24 cellular contexts compared by ENCODE assay signal in the genomic region with DNA sequence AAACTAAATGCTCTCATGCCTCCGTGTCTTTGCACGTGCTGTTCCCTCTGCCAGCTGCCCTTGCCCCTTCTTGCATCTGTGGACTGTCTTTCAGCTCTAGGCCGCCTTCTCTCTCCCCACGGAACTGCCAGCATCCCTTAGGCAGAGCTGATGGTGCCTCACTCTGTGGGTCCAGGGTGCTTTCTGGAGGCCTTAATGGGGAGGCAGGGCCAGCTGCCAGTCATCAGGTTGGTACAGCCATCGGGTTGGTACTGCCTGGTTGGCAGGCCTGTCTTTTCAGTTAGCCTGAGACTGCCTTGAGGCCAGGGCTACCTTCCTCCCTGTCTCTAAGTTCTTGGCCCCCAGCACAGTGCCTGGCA.
DNase-seq lines count a peak whose midpoint lies in the region; ATAC-seq and TF ChIP-seq lines count a peak whose summit lies in the region.
"Had no signal": no experiment of that assay in that cellular context is flagged by ENCODE, and none has a peak within 500 bp of the region (broad histone marks: within the 10 kb centered on the region; RNA-seq: fewer than 3 reads in every experiment).

No MANE protein-coding gene starts in this region.

- peak overlapping the region; percentile 81 for H2AK5ac ChIP-seq in trophoblast cell (ENCODE audit: low read length)

- H3K23ac ChIP-seq in trophoblast cell (ENCODE audit: low read length), result no peak overlapping the region

- peaks cover 2% of the 10 kb centered on the region for H3K79me2 ChIP-seq in trophoblast cell (ENCODE audit: control insufficient read depth, insufficient read depth, low read length, poor library complexity)

- H3K9ac ChIP-seq in trophoblast cell (ENCODE audit: low read length), result no peak overlapping the region

- H3K9me3 ChIP-seq in esophagus muscularis mucosa (no peaks in the 10 kb centered on the region), trophoblast cell (ENCODE audit: insufficient read depth, low read depth, low read length) (peaks cover 5% of the 10 kb centered on the region), thyroid gland (no peaks in the 10 kb centered on the region)
- H3K9me3 ChIP-seq in effector memory CD4-positive, alpha-beta T cell (ENCODE audit: control insufficient read depth, low read length), result no peaks in the 10 kb centered on the region
- H3K9me3 ChIP-seq: pancreas had no signal

- H3K4me3 ChIP-seq in esophagus muscularis mucosa, result no peak overlapping the region
- no peak overlapping the region for H3K4me3 ChIP-seq in trophoblast cell (ENCODE audit: low read depth, low read length)
- no peak overlapping the region for H3K4me3 ChIP-seq in thyroid gland (replicated peaks in 1 of 3)
- H3K4me3 ChIP-seq in effector memory CD4-positive, alpha-beta T cell (ENCODE audit: insufficient read depth, low read depth, low read length, poor library complexity, severe bottlenecking), result no peak overlapping the region
- H3K4me3 ChIP-seq: pancreas had no signal

- H3K36me3 ChIP-seq in esophagus muscularis mucosa (no peaks in the 10 kb centered on the region), trophoblast cell (ENCODE audit: control insufficient read depth in 1 of 2, insufficient read depth in 2 of 2, low read length in 2 of 2) (no peaks in the 10 kb centered on the region), thyroid gland (no peaks in the 10 kb centered on the region)
- no peaks in the 10 kb centered on the region for H3K36me3 ChIP-seq in effector memory CD4-positive, alpha-beta T cell (ENCODE audit: control insufficient read depth, insufficient read depth, low read length)
- H3K36me3 ChIP-seq: pancreas had no signal

- peak overlapping the region in 3 of 5 experiments; percentile 99 to 100 (median 100) for H3K27ac Mint-ChIP-seq in brain
- H3K27ac Mint-ChIP-seq: activated CD8-positive, alpha-beta T cell treated with anti-CD3 and anti-CD28 coated beads, Interleukin-2, amount 10 ng/mL, durations not matched to agents 7 days and 5 days; activated T-cell treated with anti-CD3 and anti-CD28 coated beads, Interleukin-2, amount 50 U/mL, for 24 hours; effector memory CD8-positive, alpha-beta T cell had no signal

- no peak for DNase-seq in esophagus muscularis mucosa (ENCODE audit: extremely low spot score)
- DNase-seq in trophoblast cell, result no peak
- DNase-seq in thyroid gland, result no peak
- no peak for DNase-seq in HK-2 (ENCODE audit: unreplicated experiment)
- no peak for DNase-seq in effector memory CD4-positive, alpha-beta T cell
- DNase-seq: activated CD4-positive, CD25-positive, alpha-beta regulatory T cell; activated CD8-positive, alpha-beta T cell treated with anti-CD3 and anti-CD28 coated beads, Interleukin-2, amount 10 ng/mL, durations not matched to agents 7 days and 5 days; activated naive CD4-positive, alpha-beta T cell treated with Interleukin-2 at 50 U/mL for 16 hours; activated T-cell treated with anti-CD3 and anti-CD28 coated beads, Interleukin-2, amount 50 U/mL, for 24 hours; anterior cingulate cortex; CD8-positive, alpha-beta memory T cell; cerebellar nuclear complex; DMS79; effector memory CD8-positive, alpha-beta T cell; GOT3; naive B cell; NCI-H1436 treated with DMSO at 0.1 percent for 48 hours; NCI-H524 treated with DMSO at 0.1 percent for 48 hours; RPMI8226; stimulated activated CD4-positive, alpha-beta T cell treated with anti-CD3 and anti-CD28 coated beads, Interleukin-2, amount 100 ng/mL, for 48 hours; T1000 had no signal

- no peak overlapping the region for H3K4me3 Mint-ChIP-seq in brain
- H3K4me3 Mint-ChIP-seq: activated CD8-positive, alpha-beta T cell treated with anti-CD3 and anti-CD28 coated beads, Interleukin-2, amount 10 ng/mL, durations not matched to agents 7 days and 5 days; activated T-cell treated with anti-CD3 and anti-CD28 coated beads, Interleukin-2, amount 50 U/mL, for 24 hours; CD8-positive, alpha-beta memory T cell; effector memory CD8-positive, alpha-beta T cell had no signal

- H3K14ac ChIP-seq in trophoblast cell (ENCODE audit: low read length), result peak overlapping the region; percentile 36

- peak overlapping the region; percentile 5 for H2BK120ac ChIP-seq in trophoblast cell (ENCODE audit: insufficient read depth, low read length, poor library complexity)

- 87% methylated on average over 5 of the region's 5 CpGs for WGBS in esophagus muscularis mucosa
- WGBS in trophoblast cell (ENCODE audit: extremely low coverage, insufficient coverage, insufficient read length), result no CpG with 5 or more reads among the region's 5 CpGs
- 100% methylated on average over 5 of the region's 5 CpGs for WGBS in thyroid gland, 2 donors

- no peaks in the 10 kb centered on the region for H3K36me3 Mint-ChIP-seq in brain
- H3K36me3 Mint-ChIP-seq: CD8-positive, alpha-beta memory T cell; naive B cell had no signal

- no peak for TF ChIP-seq POLR2A in esophagus muscularis mucosa (IDR thresholded peaks at IDR 0.05; ENCODE audit: low read depth)
- TF ChIP-seq POLR2A in thyroid gland (IDR thresholded peaks at IDR 0.05), result no peak

- no peak overlapping the region for H2AFZ ChIP-seq in trophoblast cell (ENCODE audit: insufficient read depth, low read length, poor library complexity)

- H4K8ac ChIP-seq in trophoblast cell (ENCODE audit: low read depth, low read length), result no peak overlapping the region

- H3K27me3 ChIP-seq in esophagus muscularis mucosa, result no peaks in the 10 kb centered on the region
- no peaks in the 10 kb centered on the region for H3K27me3 ChIP-seq in trophoblast cell (ENCODE audit: insufficient read depth, low read length)
- H3K27me3 ChIP-seq in thyroid gland, result no peaks in the 10 kb centered on the region
- no peaks in the 10 kb centered on the region for H3K27me3 ChIP-seq in effector memory CD4-positive, alpha-beta T cell (replicated peaks; ENCODE audit: control insufficient read depth, insufficient read depth, low read length, poor library complexity, severe bottlenecking)
- H3K27me3 ChIP-seq: pancreas had no signal

- H4K91ac ChIP-seq in trophoblast cell (ENCODE audit: low read depth, low read length), result peak overlapping the region; percentile 38

- H2BK12ac ChIP-seq in trophoblast cell (ENCODE audit: low read length), result peak overlapping the region; percentile 76

- intact Hi-C loops in esophagus muscularis mucosa (cut with DNase I), result no loop called here
- intact Hi-C loops in thyroid gland (cut with DNase I), result no loop called here

- peak overlapping the region; percentile 19 for H3K18ac ChIP-seq in trophoblast cell (ENCODE audit: low read length)

- no peak overlapping the region for H3K4me2 ChIP-seq in trophoblast cell (ENCODE audit: low read length)

- peak overlapping the region; percentile 25 for H2BK5ac ChIP-seq in trophoblast cell (ENCODE audit: low read depth, low read length, poor library complexity)

- peaks cover 100% of the 10 kb centered on the region for H3K4me1 Mint-ChIP-seq in brain

- H4K12ac ChIP-seq in trophoblast cell (ENCODE audit: low read depth, low read length), result no peak overlapping the region

- H3K27ac ChIP-seq in esophagus muscularis mucosa (replicated peaks in 1 of 4) (peak overlapping the region; percentile 92 to 99 (median 96)), trophoblast cell (ENCODE audit: low read depth, low read length) (peak overlapping the region; percentile 2), thyroid gland (peak overlapping the region; percentile 95 to 98 (median 97))
- H3K27ac ChIP-seq in effector memory CD4-positive, alpha-beta T cell (ENCODE audit: insufficient read depth, low read length, poor library complexity, severe bottlenecking), result no peak overlapping the region
- H3K27ac ChIP-seq: pancreas had no signal

- ATAC-seq in HG03135 (IDR thresholded peaks at IDR 0.05; ENCODE audit: unreplicated experiment), result no peak
- ATAC-seq: activated CD8-positive, alpha-beta T cell treated with anti-CD3 and anti-CD28 coated beads, Interleukin-2, amount 10 ng/mL, durations not matched to agents 7 days and 5 days; effector memory CD8-positive, alpha-beta T cell; pancreas had no signal

- no peaks in the 10 kb centered on the region for H3K27me3 Mint-ChIP-seq in brain
- H3K27me3 Mint-ChIP-seq: activated T-cell treated with anti-CD3 and anti-CD28 coated beads, Interleukin-2, amount 50 U/mL, for 24 hours had no signal

- H3K4ac ChIP-seq in trophoblast cell (ENCODE audit: low read depth, low read length), result peak overlapping the region; percentile 28

- H3K9me3 Mint-ChIP-seq in brain, result peaks cover 0 to 5% (median 0%) of the 10 kb centered on the region in 5 experiments
- H3K9me3 Mint-ChIP-seq: activated T-cell treated with anti-CD3 and anti-CD28 coated beads, Interleukin-2, amount 50 U/mL, for 24 hours; CD8-positive, alpha-beta memory T cell; effector memory CD8-positive, alpha-beta T cell; naive B cell had no signal

- TF ChIP-seq CTCF in brain (conservative IDR thresholded peaks at IDR 0.05) (no peak), esophagus muscularis mucosa (IDR thresholded peaks at IDR 0.05) (no peak), thyroid gland (IDR thresholded peaks at IDR 0.05) (no peak)

- no peak for TF ChIP-seq EP300 in esophagus muscularis mucosa (IDR thresholded peaks at IDR 0.05)

- peaks cover 19% of the 10 kb centered on the region for H3K79me1 ChIP-seq in trophoblast cell (ENCODE audit: low read length)

- H3K4me1 ChIP-seq in esophagus muscularis mucosa, result peaks cover 96 to 100% (median 100%) of the 10 kb centered on the region in 4 donors
- H3K4me1 ChIP-seq in trophoblast cell (ENCODE audit: control insufficient read depth in 1 of 2, insufficient read depth in 2 of 2, low read length in 2 of 2), result peaks cover 37 to 38% of the 10 kb centered on the region in 2 experiments
- peaks cover 65 to 74% of the 10 kb centered on the region in 2 donors for H3K4me1 ChIP-seq in thyroid gland
- H3K4me1 ChIP-seq in effector memory CD4-positive, alpha-beta T cell (ENCODE audit: control insufficient read depth, insufficient read depth, low read length, poor library complexity, severe bottlenecking), result peaks cover 10% of the 10 kb centered on the region
